Comparison of ENCODE assay signal across 1 cellular context in genomic region chr14:76884853-76885276, GRCh38.
TF ChIP-seq lines count a peak whose summit lies in the region.

No MANE protein-coding gene starts in this region.

TF ChIP-seq in HepG2, 621 proteins besides CTCF, POLR2A, EP300 and RAD21 (continued from another document):
- no peak for TF ChIP-seq GMEB1 (CRISPR knock-in tag; IDR thresholded peaks at IDR 0.05; ENCODE audit: borderline replicate concordance)
- no peak for TF ChIP-seq MEIS2 (CRISPR knock-in tag; IDR thresholded peaks at IDR 0.05)
- no peak for TF ChIP-seq AGO1 (IDR thresholded peaks at IDR 0.05; ENCODE audit: low read depth, low read length, poor library complexity, severe bottlenecking)
- no peak for TF ChIP-seq MIER2 (CRISPR knock-in tag; IDR thresholded peaks at IDR 0.05)
- TF ChIP-seq ZMAT5 (CRISPR knock-in tag; IDR thresholded peaks at IDR 0.05; ENCODE audit: borderline replicate concordance, low read depth) = no peak
- TF ChIP-seq ZNF570 (CRISPR knock-in tag; IDR thresholded peaks at IDR 0.05; ENCODE audit: borderline replicate concordance) = no peak
- no peak for TF ChIP-seq RFXAP (CRISPR knock-in tag; IDR thresholded peaks at IDR 0.05; ENCODE audit: borderline replicate concordance)
- TF ChIP-seq ZNF713 (CRISPR knock-in tag; IDR thresholded peaks at IDR 0.05) = no peak
- TF ChIP-seq GATAD2A (CRISPR knock-in tag; IDR thresholded peaks at IDR 0.05) = no peak
- no peak for TF ChIP-seq ZFP36L2 (CRISPR knock-in tag; IDR thresholded peaks at IDR 0.05)
- TF ChIP-seq HDAC6 (IDR thresholded peaks at IDR 0.05; ENCODE audit: low read depth, low read length) = no peak
